In genomic region chr12:57726151-57726883, GRCh38 we compare ENCODE assay signal across 8 cellular contexts. TPM values are rescaled to one million over a fixed set of nuclear protein-coding genes. Genes with fewer than 3 reads are reported as not detected.
DNase-seq lines count a peak whose midpoint lies in the region; ATAC-seq and TF ChIP-seq lines count a peak whose summit lies in the region.

No MANE protein-coding gene starts in this region.

- POLR2A ChIA-PET in Panc1 (lab: Charles Lee), result interaction anchor here (0.6 kb wide), 1 partner anchor 82 kb away, joined by 4 read pairs; no protein-coding TSS in a partner anchor

- in situ Hi-C loops in Panc1 (cut with HindIII; ENCODE audit: low pct_unique_long_range_greater_than_20kb, low sequenced_read_pairs), result no loop called here

- CTCF ChIA-PET in Panc1 (lab: Charles Lee), result interaction anchor here (0.6 to 2.0 kb wide), 7 partner anchors 9 to 101 kb away, joined by 3 to 12 read pairs (median 5); partner anchors contain the start of genes B4GALNT1 and TSPAN31

- no TSS peak for BruUV-seq in Panc1 (replicated peaks; lab: Mats Ljungman, UMichigan)

- peak overlapping the region; percentile 4 for H3K9ac ChIP-seq in HUES6 (ENCODE audit: low read length)

- peaks cover 84% of the 10 kb centered on the region for H3K27me3 ChIP-seq in HUES6 (ENCODE audit: control insufficient read depth, insufficient read depth, low read length)
- H3K27me3 ChIP-seq in Panc1 (ENCODE audit: control insufficient read depth, insufficient read depth, low read length), result no peaks in the 10 kb centered on the region
- H3K27me3 ChIP-seq in kidney epithelial cell (ENCODE audit: control insufficient read depth, insufficient read depth, low read length), result peaks cover 48% of the 10 kb centered on the region

- peak; percentile 95 for ATAC-seq in Panc1

- H3K27ac ChIP-seq in HUES6 (ENCODE audit: low read depth, low read length), result no peak overlapping the region
- peak overlapping the region; percentile 82 for H3K27ac ChIP-seq in Panc1 (ENCODE audit: low read length)

- peak; percentile 96 for TF ChIP-seq CTCF in Panc1 (IDR thresholded peaks at IDR 0.05)
- TF ChIP-seq CTCF in choroid plexus epithelial cell (conservative IDR thresholded peaks at IDR 0.05; ENCODE audit: low read depth, low read length), result peak; percentile 82
- TF ChIP-seq CTCF in kidney epithelial cell (IDR thresholded peaks at IDR 0.05; ENCODE audit: insufficient read depth, low read length, poor library complexity, severe bottlenecking), result peak; percentile 90

- 0 out of 2 replicates have a peak, but pooled peaks cover 5% of the 10 kb centered on the region for H3K4me1 ChIP-seq in HUES6 (ENCODE audit: control insufficient read depth, insufficient read depth, low read length)
- peaks cover 4% of the 10 kb centered on the region; the same call in 1 of the 2 replicates for H3K4me1 ChIP-seq in Panc1 (ENCODE audit: control insufficient read depth, insufficient read depth, low read length)

- H3K9me3 ChIP-seq in HUES6 (ENCODE audit: control insufficient read depth, insufficient read depth, low read depth, low read length), result no peaks in the 10 kb centered on the region
- no peaks in the 10 kb centered on the region for H3K9me3 ChIP-seq in Panc1 (ENCODE audit: control insufficient read depth, insufficient read depth, low read depth, low read length)

- peaks cover 3% of the 10 kb centered on the region for H3K36me3 ChIP-seq in HUES6 (ENCODE audit: control insufficient read depth, insufficient read depth, low read length)
- H3K36me3 ChIP-seq in Panc1 (ENCODE audit: control insufficient read depth, insufficient read depth, low read length), result no peaks in the 10 kb centered on the region
- H3K36me3 ChIP-seq in kidney epithelial cell (ENCODE audit: control insufficient read depth, insufficient read depth, low read length), result no peaks in the 10 kb centered on the region

- DNase-seq in DMS153 treated with DMSO at 0.1 percent for 48 hours (lab: John Stamatoyannopoulos, UW; ENCODE audit: unreplicated experiment) (peak; percentile 84), Panc1 (ENCODE audit: low read depth, low spot score) (no peak), choroid plexus epithelial cell (ENCODE audit: low read depth) (peak; percentile 82), kidney epithelial cell (ENCODE audit: low read depth) (peak; percentile 26), germinal center (ENCODE audit: low spot score) (no peak), GDM1 (lab: John Stamatoyannopoulos, UW) (no peak)
- peak; percentile 52 for DNase-seq in stimulated activated CD8-positive, alpha-beta memory T cell treated with anti-CD3 and anti-CD28 coated beads, Interleukin-4, amount 100 ng/mL, for 48 hours

- H3K4me3 ChIP-seq in HUES6 (ENCODE audit: low read depth, low read length), result peak overlapping the region; percentile 64
- peak overlapping the region; percentile 93 for H3K4me3 ChIP-seq in Panc1 (ENCODE audit: low read depth in 2 of 2, low read length in 2 of 2)
- H3K4me3 ChIP-seq in choroid plexus epithelial cell (ENCODE audit: low read depth, low read length), result peak overlapping the region; percentile 80
- peak overlapping the region; percentile 57 for H3K4me3 ChIP-seq in kidney epithelial cell (ENCODE audit: low read depth, low read length)

- intact Hi-C loops in Panc1 (cut with micrococcal nuclease; ENCODE audit: unreplicated experiment), result no loop called here

RNA-seq across cellular contexts. Expression of gene AGAP2, which starts 12.2 kb away (rescaled TPM):
- 0.49 TPM for total RNA-seq in Panc1 (2021; ENCODE audit: unreplicated experiment)
- 1.2 TPM for polyA plus RNA-seq in Panc1 (2012; ENCODE audit: insufficient read length)
- under 0.01 TPM in 1 of 2 replicates, not detected in the other for total RNA-seq in kidney epithelial cell

RNA-seq across cellular contexts. Expression of gene TSPAN31, which starts 18.5 kb away (rescaled TPM):
- 17.5 TPM for total RNA-seq in Panc1 (2021; ENCODE audit: unreplicated experiment)
- 16.4 TPM for polyA plus RNA-seq in Panc1 (2012; ENCODE audit: insufficient read length)
- total RNA-seq in kidney epithelial cell, result 39.6 and 77.1 TPM in 2 replicates

RNA-seq across cellular contexts. Expression of gene CDK4, which starts 25.8 kb away (rescaled TPM):
- total RNA-seq in Panc1 (2021; ENCODE audit: unreplicated experiment) (201 TPM), kidney epithelial cell (257 and 298 TPM in 2 replicates)
- polyA plus RNA-seq in Panc1 (2012; ENCODE audit: insufficient read length), result 205 TPM

RNA-seq across cellular contexts. Expression of gene MARCHF9, which starts 28.6 kb away (rescaled TPM):
- 2.3 TPM for total RNA-seq in Panc1 (2021; ENCODE audit: unreplicated experiment)
- 1.7 TPM for polyA plus RNA-seq in Panc1 (2012; ENCODE audit: insufficient read length)
- total RNA-seq in kidney epithelial cell, result 15.1 and 16.7 TPM in 2 replicates

RNA-seq across cellular contexts. Expression of gene OS9, which starts 32.4 kb away (rescaled TPM):
- total RNA-seq in Panc1 (2021; ENCODE audit: unreplicated experiment), result 186 TPM
- 204 TPM for polyA plus RNA-seq in Panc1 (2012; ENCODE audit: insufficient read length)
- 268 and 310 TPM in 2 replicates for total RNA-seq in kidney epithelial cell

Comparison
In these comparisons a context has a peak if more than half of its experiments do, and no peak if none do; other contexts are left out.
1. DNase-seq: peak in DMS153 treated with DMSO at 0.1 percent for 48 hours (single experiment), choroid plexus epithelial cell (single experiment), kidney epithelial cell (single experiment) and stimulated activated CD8-positive, alpha-beta memory T cell treated with anti-CD3 and anti-CD28 coated beads, Interleukin-4, amount 100 ng/mL, for 48 hours (single experiment); none in Panc1 (single experiment), germinal center (single experiment) and GDM1 (single experiment).
2. Peak in every context shown above with its lines, with median percentiles within 50 percentile points of each other: H3K4me3 ChIP-seq and CTCF ChIP-seq.